Comparison of ENCODE assay signal across 21 cellular contexts in genomic region chr2:229178706-229179105, GRCh38.
"Had no signal": no experiment of that assay in that cellular context is flagged by ENCODE, and none has a peak within 500 bp of the region (broad histone marks: within the 10 kb centered on the region; RNA-seq: fewer than 3 reads in every experiment).

No MANE protein-coding gene starts in this region.

- H3K4me3 ChIP-seq: esophagus squamous epithelium, left lung, lower lobe of right lung, psoas muscle, sigmoid colon, stomach, tibial artery, upper lobe of left lung had no signal

- H3K4me1 ChIP-seq: esophagus squamous epithelium, lower lobe of right lung, psoas muscle, sigmoid colon had no signal

- DNase-seq: cortex of kidney; effector memory CD8-positive, alpha-beta T cell; erythroblast; esophagus squamous epithelium; left lung; lower lobe of right lung; naive thymus-derived CD8-positive, alpha-beta T cell; nephron progenitor cell; nucleus accumbens; psoas muscle; sigmoid colon; stimulated activated CD4-positive, alpha-beta T cell treated with anti-CD3 and anti-CD28 coated beads, Interleukin-2, amount 100 ng/mL, for 24 hours; stimulated activated CD4-positive, alpha-beta T cell treated with anti-CD3 and anti-CD28 coated beads, Interleukin-4, amount 100 ng/mL, for 24 hours; stimulated activated naive CD4-positive, alpha-beta T cell treated with Interleukin-2 at 50 U/mL for 16 hours; stomach; tibial artery; upper lobe of left lung had no signal

- H3K36me3 ChIP-seq: esophagus squamous epithelium, left lung, lower lobe of right lung, sigmoid colon, tibial artery, upper lobe of left lung had no signal

- H3K27ac ChIP-seq: esophagus squamous epithelium, left lung, lower lobe of right lung, psoas muscle, sigmoid colon, stomach, upper lobe of left lung had no signal

- FAIRE-seq: frontal cortex, keratinocyte, urothelium cell line had no signal

- H3K9me3 ChIP-seq: esophagus squamous epithelium, lower lobe of right lung, psoas muscle, sigmoid colon, tibial artery, upper lobe of left lung had no signal

- ATAC-seq: effector memory CD8-positive, alpha-beta T cell; left lung; lower lobe of right lung; naive thymus-derived CD8-positive, alpha-beta T cell; psoas muscle; stimulated activated effector memory CD8-positive, alpha-beta T cell treated with anti-CD3 and anti-CD28 coated beads, Interleukin-12 subunit alpha, Interleukin-12 subunit beta, amount 100 ng/mL, for 72 hours had no signal

- H3K27me3 ChIP-seq: esophagus squamous epithelium, left lung, sigmoid colon, stomach, tibial artery, upper lobe of left lung had no signal
